Comparison of ENCODE assay signal across 11 cellular contexts in the genomic region with DNA sequence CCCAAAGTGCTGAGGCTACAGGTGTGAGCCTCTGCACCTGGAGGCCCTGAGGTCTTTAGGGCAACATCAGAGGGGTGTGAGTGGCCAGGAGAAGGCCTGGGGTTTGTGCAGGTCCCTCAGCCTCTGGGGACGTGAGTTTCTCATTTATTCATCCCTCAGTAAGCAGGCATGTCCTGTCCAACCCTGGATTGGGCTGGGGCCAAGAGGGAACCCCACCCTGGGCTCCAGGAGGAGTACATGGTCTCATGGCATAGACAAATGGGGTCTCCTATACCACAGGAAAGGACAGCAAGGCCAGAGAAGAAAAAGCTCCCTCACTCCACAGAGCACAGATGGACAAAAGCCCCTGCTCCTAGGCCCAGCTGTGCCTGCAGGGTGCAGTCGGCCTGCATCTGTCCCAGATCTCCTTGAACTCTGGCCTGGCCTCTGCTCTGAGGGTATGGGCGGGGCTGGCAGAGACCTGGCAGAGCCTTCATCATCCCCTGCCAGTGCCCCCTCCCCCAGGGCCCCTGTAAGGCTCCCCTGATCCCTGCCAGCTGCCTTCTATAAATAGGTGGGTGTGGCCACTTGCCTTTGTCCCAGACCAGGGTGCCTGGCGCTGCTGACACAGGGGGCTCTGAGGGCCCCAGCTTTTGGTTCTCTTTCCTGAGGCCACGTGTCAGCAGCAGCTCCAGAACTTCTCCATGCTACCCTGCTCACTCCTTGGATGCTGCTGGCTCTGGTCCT. TPM values are rescaled to one million over a fixed set of nuclear protein-coding genes. Genes with fewer than 3 reads are reported as not detected.
DNase-seq lines count a peak whose midpoint lies in the region; ATAC-seq and TF ChIP-seq lines count a peak whose summit lies in the region.
"Had no signal": no experiment of that assay in that cellular context is flagged by ENCODE, and none has a peak within 500 bp of the region (broad histone marks: within the 10 kb centered on the region; RNA-seq: fewer than 3 reads in every experiment).

No MANE protein-coding gene starts in this region.

- H3K9me3 ChIP-seq in GM23248 (ENCODE audit: low read depth), result no peaks in the 10 kb centered on the region
- H3K9me3 ChIP-seq in OCI-LY3 (ENCODE audit: insufficient read depth, low read length), result no peaks in the 10 kb centered on the region
- H3K9me3 ChIP-seq in heart left ventricle, result no peaks in the 10 kb centered on the region
- no peaks in the 10 kb centered on the region for H3K9me3 ChIP-seq in CD8-positive, alpha-beta T cell (ENCODE audit: low read length)

- H3F3A ChIP-seq in GM23248 (ENCODE audit: insufficient read depth), result 0 out of 2 replicates have a peak, but pooled peaks cover 5% of the 10 kb centered on the region

- DNase-seq in GM23248 (no peak), heart left ventricle (peak; percentile 81 to 94 (median 85)), NCI-H187 treated with DMSO at 0.1 percent for 48 hours (lab: John Stamatoyannopoulos, UW) (no peak), epidermal melanocyte (ENCODE audit: insufficient read length, low spot score) (no peak), T-helper 9 cell (no peak)
- DNase-seq in CD8-positive, alpha-beta T cell, result no peak
- DNase-seq: HCEC 1CT had no signal

- no peak overlapping the region for H3K4me3 Mint-ChIP-seq in CD8-positive, alpha-beta T cell
- H3K4me3 Mint-ChIP-seq: T-helper 2 cell treated with Interferon-gamma antibody and Interleukin-4, amounts not matched to agents 5 μg/mL and 100 μg/mL, for 36 hours had no signal

- intact Hi-C loops in heart left ventricle (cut with DNase I), result loop anchor here in 2 of 10 donors (5.0 kb wide), 1 partner anchor 36 kb away; a partner anchor contains a TSS
- intact Hi-C loops in CD8-positive, alpha-beta T cell (cut with DNase I, micrococcal nuclease), result no loop called here

- no peak overlapping the region for H3K4me3 ChIP-seq in GM23248
- no peak overlapping the region for H3K4me3 ChIP-seq in OCI-LY3 (ENCODE audit: low read length)
- H3K4me3 ChIP-seq in heart left ventricle, result no peak overlapping the region
- H3K4me3 ChIP-seq in skin epidermis, result no peak overlapping the region
- H3K4me3 ChIP-seq in CD8-positive, alpha-beta T cell (ENCODE audit: low read depth, low read length), result no peak overlapping the region

- WGBS in GM23248 (ENCODE audit: low coverage in 1 of 2, low lambda C conversion rate in 2 of 2, missing lambda C conversion rate in 2 of 2), 2 experiments, result 43 to 44% methylated on average over 5 of the region's 5 CpGs
- WGBS in heart left ventricle, 4 donors, result 10 to 25% (median 19%) methylated on average over 5 of the region's 5 CpGs

- ATAC-seq in heart left ventricle, result peak; percentile 63 to 69 (median 64)
- ATAC-seq in CD8-positive, alpha-beta T cell, result no peak

- TF ChIP-seq POLR2A in heart left ventricle (IDR thresholded peaks at IDR 0.05), result peak in 1 of 2 donors; percentile 67

- H3K27me3 ChIP-seq in GM23248 (replicated peaks; ENCODE audit: insufficient read depth), result no peaks in the 10 kb centered on the region
- peaks cover 5% of the 10 kb centered on the region for H3K27me3 ChIP-seq in OCI-LY3 (ENCODE audit: low read depth, low read length)
- no peaks in the 10 kb centered on the region for H3K27me3 ChIP-seq in heart left ventricle
- H3K27me3 ChIP-seq in CD8-positive, alpha-beta T cell (ENCODE audit: insufficient read depth, low read length), result no peaks in the 10 kb centered on the region

- H3K9me2 ChIP-seq in GM23248 (ENCODE audit: insufficient read depth), result no peaks in the 10 kb centered on the region

- H2AFZ ChIP-seq in GM23248 (no peak overlapping the region), OCI-LY3 (ENCODE audit: low read depth, low read length) (0 out of 2 replicates have a peak overlapping the region, but pooled peaks have one; percentile 26)

- POLR2A ChIA-PET in CD8-positive, alpha-beta T cell (lab: Charles Lee), result no interaction called here

- CTCF ChIA-PET in CD8-positive, alpha-beta T cell (lab: Charles Lee), result no interaction called here

- no peaks in the 10 kb centered on the region for H3K4me1 Mint-ChIP-seq in CD8-positive, alpha-beta T cell (ENCODE audit: low read depth)

- H3K79me2 ChIP-seq in GM23248 (ENCODE audit: insufficient read depth) (no peaks in the 10 kb centered on the region), OCI-LY3 (ENCODE audit: low read length) (no peaks in the 10 kb centered on the region)

- H3K9ac ChIP-seq in GM23248, result no peak overlapping the region
- H3K9ac ChIP-seq in OCI-LY3 (ENCODE audit: low read length), result no peak overlapping the region

- H4K20me1 ChIP-seq in GM23248 (ENCODE audit: insufficient read depth), result no peaks in the 10 kb centered on the region
- H4K20me1 ChIP-seq in OCI-LY3 (ENCODE audit: insufficient read depth, low read length), result no peaks in the 10 kb centered on the region

- no peaks in the 10 kb centered on the region for H3K36me3 Mint-ChIP-seq in CD8-positive, alpha-beta T cell

- H3K27me3 Mint-ChIP-seq in CD8-positive, alpha-beta T cell (ENCODE audit: low read depth), result no peaks in the 10 kb centered on the region

- H3K27ac ChIP-seq in GM23248 (no peak overlapping the region), OCI-LY3 (ENCODE audit: low read length) (no peak overlapping the region), heart left ventricle (peak overlapping the region; percentile 84 to 98 (median 94)), skin epidermis (peak overlapping the region in 14 of 21 experiments; percentile 1 to 87 (median 74))
- no peak overlapping the region for H3K27ac ChIP-seq in CD8-positive, alpha-beta T cell (ENCODE audit: low read depth, low read length)
- H3K27ac ChIP-seq: HL-60 had no signal

- no peaks in the 10 kb centered on the region for H3K9me3 Mint-ChIP-seq in CD8-positive, alpha-beta T cell
- H3K9me3 Mint-ChIP-seq: T-helper 2 cell treated with Interferon-gamma antibody and Interleukin-4, amounts not matched to agents 5 μg/mL and 100 μg/mL, for 36 hours had no signal

- in situ Hi-C loops in GM23248 (cut with MboI), result no loop called here

- H3K27ac Mint-ChIP-seq in CD8-positive, alpha-beta T cell, result no peak overlapping the region
- H3K27ac Mint-ChIP-seq: T-helper 2 cell treated with Interferon-gamma antibody and Interleukin-4, amounts not matched to agents 5 μg/mL and 100 μg/mL, for 36 hours had no signal

- H3K36me3 ChIP-seq in GM23248 (ENCODE audit: low read depth) (no peaks in the 10 kb centered on the region), OCI-LY3 (replicated peaks; ENCODE audit: low read depth, low read length) (no peaks in the 10 kb centered on the region), heart left ventricle (peaks cover 0 to 16% (median 0%) of the 10 kb centered on the region in 9 donors)
- H3K36me3 ChIP-seq in CD8-positive, alpha-beta T cell (ENCODE audit: insufficient read depth, low read length), result no peaks in the 10 kb centered on the region

- H3K4me1 ChIP-seq in GM23248 (ENCODE audit: insufficient read depth) (peaks cover 45% of the 10 kb centered on the region), OCI-LY3 (ENCODE audit: low read length) (peaks cover 16% of the 10 kb centered on the region), heart left ventricle (peaks cover 45 to 96% (median 85%) of the 10 kb centered on the region in 12 donors)
- no peaks in the 10 kb centered on the region for H3K4me1 ChIP-seq in CD8-positive, alpha-beta T cell (ENCODE audit: insufficient read depth, low read length)

- no peak for TF ChIP-seq CTCF in OCI-LY3 (IDR thresholded peaks at IDR 0.05; ENCODE audit: low read depth, low read length)
- TF ChIP-seq CTCF in heart left ventricle (IDR thresholded peaks at IDR 0.05), result peak in 5 of 12 donors; percentile 11 to 45 (median 25)
- no peak for TF ChIP-seq CTCF in CD8-positive, alpha-beta T cell (IDR thresholded peaks at IDR 0.05)

- H3K4me2 ChIP-seq in GM23248 (ENCODE audit: unreplicated experiment) (peak overlapping the region; percentile 20), OCI-LY3 (ENCODE audit: low read length) (no peak overlapping the region)

RNA-seq across cellular contexts. Expression of a gene that starts 34.6 kb away (rescaled TPM):
- total RNA-seq in GM23248 (2014; rRNA removed; shearing (Covaris generic)), result 10.9 and 18.6 TPM in 2 replicates
- polyA plus RNA-seq in GM23248 (2016; fragmentation: Nextera tagmentation; extraction: Ambion mirVana) (14.8 and 15.4 TPM in 2 replicates), heart left ventricle (100 to 1,000 TPM in 1 of 2 donors, 10 to 100 TPM in 1; 91.7 to 230 TPM)
- 100 to 1,000 TPM in 2 of 9 donors, 10 to 100 TPM in 7; 30.7 to 127 (median 63.4) TPM for total RNA-seq in heart left ventricle
- total RNA-seq in CD8-positive, alpha-beta T cell, result not detected

RNA-seq across cellular contexts. Expression of a gene that starts 36.9 kb away (rescaled TPM):
- total RNA-seq in GM23248 (2014; rRNA removed; shearing (Covaris generic)), result 314 and 378 TPM in 2 replicates
- polyA plus RNA-seq in GM23248 (2016; fragmentation: Nextera tagmentation; extraction: Ambion mirVana) (907 and 950 TPM in 2 replicates), heart left ventricle (100 to 1,000 TPM; 135 to 379 TPM)
- total RNA-seq in heart left ventricle, result 100 to 1,000 TPM; 223 to 459 (median 305) TPM
- total RNA-seq in CD8-positive, alpha-beta T cell, result 10 to 100 TPM; 43.8 to 50.2 TPM

RNA-seq across cellular contexts. Expression of a gene that starts 45.7 kb away (rescaled TPM):
- total RNA-seq in GM23248 (2014; rRNA removed; shearing (Covaris generic)), result not detected in 2 replicates
- polyA plus RNA-seq in GM23248 (2016; fragmentation: Nextera tagmentation; extraction: Ambion mirVana) (0.62 TPM in 1 of 2 replicates, not detected in the other), heart left ventricle (under 1 TPM in 1 of 2 donors, not detected in 1; 0.61 TPM)
- total RNA-seq in heart left ventricle, result 1 to 10 TPM in 1 of 9 donors, under 1 TPM in 4, not detected in 4; 0.31 to 1.3 (median 0.53) TPM
- 1 to 10 TPM; 3.4 to 5.0 TPM for total RNA-seq in CD8-positive, alpha-beta T cell

Comparison
In these comparisons a context has a peak if more than half of its experiments do, and no peak if none do; other contexts are left out.
1. DNase-seq: peak in heart left ventricle (5 of 5); none in GM23248 (single experiment), NCI-H187 treated with DMSO at 0.1 percent for 48 hours (single experiment), epidermal melanocyte (single experiment), T-helper 9 cell (single experiment) and CD8-positive, alpha-beta T cell (0 of 7).
2. H3K27ac ChIP-seq: peak in heart left ventricle (12 of 12) and skin epidermis (14 of 21); none in GM23248 (single experiment), OCI-LY3 (single experiment) and CD8-positive, alpha-beta T cell (single experiment).
3. RNA of a gene that starts 34.6 kb away (total RNA-seq): 30.7 to 127 TPM in heart left ventricle and 10.9 to 18.6 TPM in GM23248; not detected in CD8-positive, alpha-beta T cell; every median in the first group is over 10 times any median in the second.